ENCODE assay signal across 8 cellular contexts in genomic region chr4:40856836-40857362, GRCh38.
DNase-seq lines count a peak whose midpoint lies in the region; TF ChIP-seq lines count a peak whose summit lies in the region.

No MANE protein-coding gene starts in this region.

- H3K27me3 ChIP-seq in ectodermal cell (ENCODE audit: control insufficient read depth, insufficient read depth, low read length, poor library complexity, severe bottlenecking) = no peaks in the 10 kb centered on the region

- peak; percentile 75 for DNase-seq in GM12865 (ENCODE audit: low read depth)
- DNase-seq in HEK293T (ENCODE audit: extremely low spot score) = peak; percentile 81
- peak; percentile 84 for DNase-seq in NCI-H146 (lab: John Stamatoyannopoulos, UW)
- peak; percentile 27 to 57 for DNase-seq in activated CD4-positive, alpha-beta T cell treated with anti-CD3 and anti-CD28 coated beads for 24 hours (ENCODE audit: low read depth in 2 of 2)
- DNase-seq in lung microvascular endothelial cell (ENCODE audit: low read depth in 2 of 2) = peak; percentile 33 to 73
- DNase-seq in stimulated activated CD8-positive, alpha-beta memory T cell treated with anti-CD3 and anti-CD28 coated beads, Interleukin-12 subunit alpha, Interleukin-12 subunit beta, amount 100 ng/mL, for 4 hours (ENCODE audit: low read depth) = peak; percentile 4
- no peak for DNase-seq in HCEC 1CT

- no peaks in the 10 kb centered on the region for H3K36me3 ChIP-seq in ectodermal cell (ENCODE audit: control insufficient read depth, insufficient read depth, low read length)

- H3K4me1 ChIP-seq in ectodermal cell (ENCODE audit: control insufficient read depth, insufficient read depth, low read length) = peaks cover 4% of the 10 kb centered on the region

- peak overlapping the region; percentile 47 for H3K4me3 ChIP-seq in GM12865 (ENCODE audit: low read depth, low read length)
- H3K4me3 ChIP-seq in ectodermal cell (ENCODE audit: insufficient read depth, low read depth, low read length) = peak overlapping the region; percentile 60

- WGBS in ectodermal cell, 2 experiments = 0% methylated on average over 51 of the region's 51 CpGs

- no peak for TF ChIP-seq CTCF in GM12865 (IDR thresholded peaks at IDR 0.05; ENCODE audit: insufficient read depth, low read depth, low read length, missing control alignments)

- peak overlapping the region; percentile 77 for H3K27ac ChIP-seq in ectodermal cell (ENCODE audit: insufficient read depth, low read depth, low read length, poor library complexity, severe bottlenecking)

- no peaks in the 10 kb centered on the region for H3K9me3 ChIP-seq in ectodermal cell (ENCODE audit: control insufficient read depth, low read length)

- POLR2A ChIA-PET in HEK293T (lab: Yijun Ruan, JAX) = no interaction called here

- CTCF ChIA-PET in HEK293T (lab: Yijun Ruan, JAX) = interaction anchor here (1.2 to 2.0 kb wide), 2 partner anchors 16 to 119 kb away, joined by 3 to 10 read pairs; no protein-coding TSS in a partner anchor

TF ChIP-seq in HEK293T, 16 proteins besides CTCF, POLR2A, EP300 and RAD21:
- TF ChIP-seq FOXM1 (IDR thresholded peaks at IDR 0.05; ENCODE audit: borderline replicate concordance) (no peak), BHLHE40 (IDR thresholded peaks at IDR 0.05; ENCODE audit: borderline replicate concordance) (no peak), ARNT (IDR thresholded peaks at IDR 0.05) (no peak), L3MBTL2 (conservative IDR thresholded peaks at IDR 0.05) (peak; percentile 29; the same call in 1 of the 2 replicates), PKNOX1 (IDR thresholded peaks at IDR 0.05) (peak; percentile 30; the same call in 1 of the 2 replicates)
